In the genomic region with DNA sequence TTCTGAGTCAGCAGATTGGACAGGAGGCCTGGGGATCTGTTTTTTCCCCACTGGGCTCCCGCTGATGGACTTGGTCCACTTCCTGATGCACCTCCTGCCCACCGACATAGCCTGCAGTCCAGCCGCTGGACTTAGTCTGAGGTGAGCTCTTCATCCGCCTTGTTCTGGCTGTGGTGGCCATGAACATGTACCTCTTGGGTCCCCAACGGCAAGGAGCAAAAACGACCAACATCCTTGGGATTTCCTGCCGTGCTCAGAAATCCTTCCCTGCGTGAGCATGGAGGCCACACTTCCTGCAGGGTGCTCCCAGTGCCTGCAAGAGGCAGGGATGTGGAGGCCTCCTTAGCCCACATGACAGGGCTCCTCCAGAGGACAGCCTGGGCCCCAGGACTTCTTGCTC, we compare ENCODE assay signal across 31 cellular contexts.
"Had no signal": no experiment of that assay in that cellular context is flagged by ENCODE, and none has a peak within 500 bp of the region (broad histone marks: within the 10 kb centered on the region; RNA-seq: fewer than 3 reads in every experiment).

No MANE protein-coding gene starts in this region.

- H3K9me3 Mint-ChIP-seq: central memory CD8-positive, alpha-beta T cell; memory B cell; mesothelial cell of epicardium; naive B cell; natural killer cell treated with Interleukin-12 subunit alpha and Interleukin-12 subunit beta and Interleukin-15 and Interleukin-18, amount 100 ng/mL, for 72 hours; neural crest cell; stimulated activated effector memory CD8-positive, alpha-beta T cell treated with anti-CD3 and anti-CD28 coated beads, Interleukin-12 subunit alpha, Interleukin-12 subunit beta, amount 100 ng/mL, for 72 hours; type B pancreatic cell had no signal

- H3K4me1 Mint-ChIP-seq: central memory CD8-positive, alpha-beta T cell; memory B cell; mesothelial cell of epicardium; naive B cell; stimulated activated effector memory CD8-positive, alpha-beta T cell treated with anti-CD3 and anti-CD28 coated beads, Interleukin-12 subunit alpha, Interleukin-12 subunit beta, amount 100 ng/mL, for 72 hours had no signal

- H3K27ac ChIP-seq: coronary artery, parathyroid adenoma, prostate gland, right atrium auricular region, testis, tibial artery had no signal

- H3K27me3 Mint-ChIP-seq: central memory CD8-positive, alpha-beta T cell; type B pancreatic cell had no signal

- H3K4me1 ChIP-seq: parathyroid adenoma, prostate gland, right atrium auricular region, testis, tibial artery had no signal

- H3K4me3 Mint-ChIP-seq: central memory CD8-positive, alpha-beta T cell; memory B cell; mesothelial cell of epicardium; naive B cell; natural killer cell treated with Interleukin-12 subunit alpha and Interleukin-12 subunit beta and Interleukin-15 and Interleukin-18, amount 100 ng/mL, for 72 hours; neural crest cell; stimulated activated effector memory CD8-positive, alpha-beta T cell treated with anti-CD3 and anti-CD28 coated beads, Interleukin-12 subunit alpha, Interleukin-12 subunit beta, amount 100 ng/mL, for 72 hours; type B pancreatic cell had no signal

- ATAC-seq: left lobe of liver; mucosa of descending colon; natural killer cell treated with Interleukin-12 subunit alpha and Interleukin-12 subunit beta and Interleukin-15 and Interleukin-18, amount 100 ng/mL, for 72 hours; stimulated activated effector memory CD8-positive, alpha-beta T cell treated with anti-CD3 and anti-CD28 coated beads, Interleukin-12 subunit alpha, Interleukin-12 subunit beta, amount 100 ng/mL, for 72 hours had no signal

- H3K27me3 ChIP-seq: right atrium auricular region, testis, tibial artery had no signal

- H3K36me3 Mint-ChIP-seq: memory B cell; naive B cell; natural killer cell treated with Interleukin-12 subunit alpha and Interleukin-12 subunit beta and Interleukin-15 and Interleukin-18, amount 100 ng/mL, for 72 hours; stimulated activated effector memory CD8-positive, alpha-beta T cell treated with anti-CD3 and anti-CD28 coated beads, Interleukin-12 subunit alpha, Interleukin-12 subunit beta, amount 100 ng/mL, for 72 hours had no signal

- H3K4me3 ChIP-seq: coronary artery, lung, mucosa of descending colon, prostate gland, right atrium auricular region, testis, tibial artery had no signal

- H3K36me3 ChIP-seq: prostate gland had no signal

- H3K9me3 ChIP-seq: mucosa of descending colon, prostate gland, right atrium auricular region, testis, tibial artery had no signal

- H3K27ac Mint-ChIP-seq: memory B cell; mesothelial cell of epicardium; natural killer cell treated with Interleukin-12 subunit alpha and Interleukin-12 subunit beta and Interleukin-15 and Interleukin-18, amount 100 ng/mL, for 72 hours; stimulated activated effector memory CD8-positive, alpha-beta T cell treated with anti-CD3 and anti-CD28 coated beads, Interleukin-12 subunit alpha, Interleukin-12 subunit beta, amount 100 ng/mL, for 72 hours; type B pancreatic cell had no signal

- FAIRE-seq: endometrium, frontal cortex, keratinocyte, small intestine, urothelium cell line had no signal

- DNase-seq: dermis blood vessel endothelial cell; effector memory CD4-positive, alpha-beta T cell; erythroblast; head of caudate nucleus; mucosa of descending colon; naive B cell; small intestine; stimulated activated CD4-positive, alpha-beta T cell treated with anti-CD3 and anti-CD28 coated beads, Interleukin-12 subunit alpha, Interleukin-12 subunit beta, amount 100 ng/mL, for 4 hours; stimulated activated CD4-positive, alpha-beta T cell treated with anti-CD3 and anti-CD28 coated beads, Interleukin-1b, Interleukin-23, amount 100 ng/mL, for 48 hours; stimulated activated CD4-positive, alpha-beta T cell treated with anti-CD3 and anti-CD28 coated beads, Interleukin-4, amount 100 ng/mL, for 1 hour; stimulated activated naive CD4-positive, alpha-beta T cell treated with Interleukin-2 at 50 U/mL for 16 hours; substantia nigra; testis had no signal
